Comparison of ENCODE assay signal across 16 cellular contexts in genomic region chr20:33648396-33649004, GRCh38. TPM values are rescaled to one million over a fixed set of nuclear protein-coding genes. Genes with fewer than 3 reads are reported as not detected.
A peak's percentile ranks its signal among the peaks of the same experiment; 100 is the strongest.
DNase-seq lines count a peak whose midpoint lies in the region; ATAC-seq, FAIRE-seq and TF ChIP-seq lines count a peak whose summit lies in the region.
"Had no signal": no experiment of that assay in that cellular context is flagged by ENCODE, and none has a peak within 500 bp of the region (broad histone marks: within the 10 kb centered on the region; RNA-seq: fewer than 3 reads in every experiment).

No MANE protein-coding gene starts in this region.

- peaks cover 0 to 10% of the 10 kb centered on the region in 2 donors for H3K4me1 ChIP-seq in breast epithelium
- peaks cover 21% of the 10 kb centered on the region for H3K4me1 ChIP-seq in astrocyte (ENCODE audit: insufficient read depth, low read length)
- H3K4me1 ChIP-seq in keratinocyte (ENCODE audit: control insufficient read depth, extremely low read depth, insufficient read depth, low read length): peaks cover 32% of the 10 kb centered on the region
- H3K4me1 ChIP-seq in upper lobe of right lung: peaks cover 10% of the 10 kb centered on the region

- H3K9ac ChIP-seq in astrocyte (ENCODE audit: low read length) (no peak overlapping the region), keratinocyte (ENCODE audit: control insufficient read depth, extremely low read depth, insufficient read depth, low read length) (no peak overlapping the region)

- H3K9me1 ChIP-seq in keratinocyte (ENCODE audit: control insufficient read depth, extremely low read depth, insufficient read depth, low read length): peaks cover 7% of the 10 kb centered on the region

- no peak for TF ChIP-seq POLR2A in breast epithelium (IDR thresholded peaks at IDR 0.05)

- H3K27me3 ChIP-seq in breast epithelium (no peaks in the 10 kb centered on the region), astrocyte (ENCODE audit: insufficient read depth, low read length) (peaks cover 2% of the 10 kb centered on the region), keratinocyte (ENCODE audit: control insufficient read depth, extremely low read depth, insufficient read depth, low read length) (no peaks in the 10 kb centered on the region), upper lobe of right lung (no peaks in the 10 kb centered on the region)

- FAIRE-seq in astrocyte (lab: Jason Lieb, UNC) (no peak), keratinocyte (lab: Jason Lieb, UNC) (peak; percentile 39)

- H3K79me2 ChIP-seq in astrocyte (ENCODE audit: insufficient read depth, low read length): no peaks in the 10 kb centered on the region
- no peaks in the 10 kb centered on the region for H3K79me2 ChIP-seq in keratinocyte (ENCODE audit: control insufficient read depth, insufficient read depth, low read length)

- CTCF ChIA-PET in MCF 10A (lab: Yijun Ruan, JAX): interaction anchor here (1.0 to 1.9 kb wide), 5 partner anchors 20 to 420 kb away, joined by 3 to 10 read pairs (median 4); no protein-coding TSS in a partner anchor

- H3K36me3 Mint-ChIP-seq in MCF 10A (ENCODE audit: insufficient read depth, unreplicated experiment): peaks cover 29% of the 10 kb centered on the region
- peaks cover 12% of the 10 kb centered on the region for H3K36me3 Mint-ChIP-seq in astrocyte (ENCODE audit: low read depth, unreplicated experiment)

- BruUV-seq in MCF 10A (replicated peaks; lab: Mats Ljungman, UMichigan): no TSS peak

- H3K9me3 Mint-ChIP-seq in MCF 10A (ENCODE audit: unreplicated experiment) (no peaks in the 10 kb centered on the region), astrocyte (ENCODE audit: unreplicated experiment) (no peaks in the 10 kb centered on the region)
- H3K9me3 Mint-ChIP-seq: activated T-helper 2 cell treated with anti-CD3 and anti-CD28 coated beads, Interferon-gamma antibody, Interleukin-2, Interleukin-4, amounts not matched to agents 10 μg/mL and 5 μg/mL and 100 μg/mL, durations not matched to agents 14 hours and 24 hours and 36 hours had no signal

- peaks cover 10% of the 10 kb centered on the region for H3K4me1 Mint-ChIP-seq in MCF 10A (ENCODE audit: insufficient read depth, unreplicated experiment)
- peaks cover 3% of the 10 kb centered on the region for H3K4me1 Mint-ChIP-seq in astrocyte (ENCODE audit: low read depth, unreplicated experiment)

- H3K27ac ChIP-seq in breast epithelium: peak overlapping the region; percentile 65 to 73
- no peak overlapping the region for H3K27ac ChIP-seq in astrocyte (ENCODE audit: low read depth, low read length)
- no peak overlapping the region for H3K27ac ChIP-seq in keratinocyte (ENCODE audit: control insufficient read depth, insufficient read depth, low read length)
- H3K27ac ChIP-seq in upper lobe of right lung: no peak overlapping the region

- H2AFZ ChIP-seq in astrocyte (ENCODE audit: low read depth, low read length) (no peak overlapping the region), keratinocyte (ENCODE audit: control insufficient read depth, low read length) (no peak overlapping the region)

- H3K4me2 ChIP-seq in astrocyte (ENCODE audit: low read length) (peak overlapping the region; percentile 55), keratinocyte (ENCODE audit: control insufficient read depth, extremely low read depth, insufficient read depth, low read depth, low read length) (peak overlapping the region; percentile 61)

- no peak overlapping the region for H3K4me3 ChIP-seq in breast epithelium
- H3K4me3 ChIP-seq in astrocyte (ENCODE audit: insufficient read depth, low read depth, low read length): no peak overlapping the region
- H3K4me3 ChIP-seq in keratinocyte (ENCODE audit: control insufficient read depth in 2 of 3, extremely low read depth in 1 of 3, insufficient read depth in 2 of 3, low read depth in 1 of 3, low read length in 3 of 3): no peak overlapping the region
- no peak overlapping the region for H3K4me3 ChIP-seq in upper lobe of right lung

- H3K27me3 Mint-ChIP-seq in MCF 10A (ENCODE audit: insufficient read depth, unreplicated experiment) (no peaks in the 10 kb centered on the region), astrocyte (ENCODE audit: low read depth, unreplicated experiment) (no peaks in the 10 kb centered on the region)
- H3K27me3 Mint-ChIP-seq: activated CD4-positive, alpha-beta T cell treated with anti-CD3 and anti-CD28 coated beads for 36 hours; B cell had no signal

- H4K20me1 ChIP-seq in astrocyte (ENCODE audit: insufficient read depth, low read length): peaks cover 63% of the 10 kb centered on the region
- H4K20me1 ChIP-seq in keratinocyte (ENCODE audit: control insufficient read depth, extremely low read depth, insufficient read depth, low read length): peaks cover 3% of the 10 kb centered on the region

- no peak for ATAC-seq in upper lobe of right lung
- ATAC-seq: activated CD4-positive, alpha-beta T cell treated with anti-CD3 and anti-CD28 coated beads for 36 hours had no signal

- DNase-seq in breast epithelium (ENCODE audit: low spot score in 2 of 2) (no peak), MCF 10A (ENCODE audit: unreplicated experiment) (no peak), astrocyte (ENCODE audit: low read depth) (no peak), keratinocyte (ENCODE audit: low read depth, low spot score) (no peak), upper lobe of right lung (peak; percentile 56), GM03348 (ENCODE audit: low spot score) (no peak), amniotic stem cell (lab: John Stamatoyannopoulos, UW) (no peak)
- no peak for DNase-seq in stimulated activated CD4-positive, alpha-beta T cell treated with anti-CD3 and anti-CD28 coated beads, Interleukin-4, amount 100 ng/mL, for 24 hours
- DNase-seq: activated CD4-positive, alpha-beta T cell treated with anti-CD3 and anti-CD28 coated beads for 36 hours; central memory CD4-positive, alpha-beta T cell; NCI-H1048; NCI-H526 treated with DMSO at 0.1 percent for 48 hours had no signal

- H3K36me3 ChIP-seq in breast epithelium: no peaks in the 10 kb centered on the region
- H3K36me3 ChIP-seq in astrocyte (ENCODE audit: insufficient read depth, low read length): peaks cover 3% of the 10 kb centered on the region
- H3K36me3 ChIP-seq in keratinocyte (ENCODE audit: control insufficient read depth in 2 of 2, extremely low read depth in 1 of 2, insufficient read depth in 2 of 2, low read length in 2 of 2): peaks cover 5 to 9% of the 10 kb centered on the region in 2 experiments
- peaks cover 25% of the 10 kb centered on the region for H3K36me3 ChIP-seq in upper lobe of right lung

- dilution Hi-C loops in keratinocyte (cut with MboI; ENCODE audit: extremely low pct_ligation_motif_present, low sequenced_read_pairs): no loop called here

- no peak overlapping the region for H3K27ac Mint-ChIP-seq in MCF 10A (ENCODE audit: low read depth, unreplicated experiment)
- no peak overlapping the region for H3K27ac Mint-ChIP-seq in astrocyte (ENCODE audit: unreplicated experiment)
- H3K27ac Mint-ChIP-seq: activated T-helper 2 cell treated with anti-CD3 and anti-CD28 coated beads, Interferon-gamma antibody, Interleukin-2, Interleukin-4, amounts not matched to agents 10 μg/mL and 5 μg/mL and 100 μg/mL, durations not matched to agents 14 hours and 24 hours and 36 hours; B cell had no signal

- TF ChIP-seq CTCF in breast epithelium (IDR thresholded peaks at IDR 0.05) (no peak), MCF 10A (IDR thresholded peaks at IDR 0.05; ENCODE audit: unreplicated experiment) (no peak), astrocyte (IDR thresholded peaks at IDR 0.05; ENCODE audit: insufficient read depth, low read depth, low read length) (no peak), keratinocyte (optimal IDR thresholded peaks at IDR 0.05 in 1 of 3, IDR thresholded peaks at IDR 0.05 in 1 of 3, conservative IDR thresholded peaks at IDR 0.05 in 1 of 3; ENCODE audit: extremely low read depth in 1 of 3, insufficient read depth in 2 of 3, low read length in 3 of 3) (no peak), upper lobe of right lung (IDR thresholded peaks at IDR 0.05) (no peak)

- no peak overlapping the region for H3K4me3 Mint-ChIP-seq in MCF 10A (ENCODE audit: unreplicated experiment)
- H3K4me3 Mint-ChIP-seq in astrocyte (ENCODE audit: unreplicated experiment): no peak overlapping the region
- H3K4me3 Mint-ChIP-seq: activated CD4-positive, alpha-beta T cell treated with anti-CD3 and anti-CD28 coated beads for 36 hours; B cell had no signal

- POLR2A ChIA-PET in MCF 10A (lab: Yijun Ruan, JAX): interaction anchor here (0.6 to 3.8 kb wide), 2 partner anchors 15 to 200 kb away, joined by 3 to 13 read pairs; no protein-coding TSS in a partner anchor

- intact Hi-C loops in breast epithelium (cut with DNase I; ENCODE audit: low total_unique reads) (no loop called here), MCF 10A (cut with micrococcal nuclease) (no loop called here), upper lobe of right lung (cut with DNase I) (no loop called here)

- H3K9me3 ChIP-seq in breast epithelium (no peaks in the 10 kb centered on the region), astrocyte (ENCODE audit: insufficient read depth, low read depth, low read length) (no peaks in the 10 kb centered on the region), keratinocyte (ENCODE audit: control insufficient read depth, low read depth, low read length) (no peaks in the 10 kb centered on the region), upper lobe of right lung (no peaks in the 10 kb centered on the region)

RNA-seq across cellular contexts. Expression of gene C20orf144, which starts 13.6 kb away (rescaled TPM):
- total RNA-seq in breast epithelium (under 1 TPM; 0.16 to 0.33 (median 0.29) TPM), MCF 10A (2022) (0.12 and 0.21 TPM in 2 replicates), astrocyte (0.16 TPM in 1 of 2 replicates, not detected in the other), upper lobe of right lung (0.23 TPM)
- 0.02 to 0.03 TPM in 2 of 3 replicates, not detected in the other for polyA plus RNA-seq in keratinocyte
- polyA plus RNA-seq in keratinocyte (2011; ENCODE audit: low read depth): not detected
- polyA plus RNA-seq in keratinocyte (2011; cell fraction: cytosol; rRNA removed): not detected in 2 replicates
- polyA plus RNA-seq in keratinocyte (2011; cell fraction: nucleus; rRNA removed): 0.09 TPM in 1 of 2 replicates, not detected in the other
- polyA plus RNA-seq in keratinocyte (2012; ENCODE audit: low replicate concordance): 0.05 and 0.08 TPM in 2 replicates
- polyA minus RNA-seq in keratinocyte: not detected in 3 replicates
- polyA minus RNA-seq in keratinocyte (2011; cell fraction: cytosol; rRNA and poly(A)+ RNA removed): not detected
- polyA minus RNA-seq in keratinocyte (2011; cell fraction: nucleus; rRNA and poly(A)+ RNA removed): not detected in 2 replicates
- total RNA-seq: epithelial cell of proximal tubule had no signal

RNA-seq across cellular contexts. Expression of gene ACTL10, which starts 18.2 kb away (rescaled TPM):
- total RNA-seq in breast epithelium (1 to 10 TPM; 1.4 to 3.4 (median 2.6) TPM), MCF 10A (2022) (1.7 and 3.2 TPM in 2 replicates), astrocyte (1.1 and 1.4 TPM in 2 replicates), upper lobe of right lung (1.3 TPM)
- 0.28 to 0.50 TPM (median 0.48 TPM) in 3 replicates for polyA plus RNA-seq in keratinocyte
- 0.17 TPM for polyA plus RNA-seq in keratinocyte (2011; ENCODE audit: low read depth)
- 0.18 and 0.43 TPM in 2 replicates for polyA plus RNA-seq in keratinocyte (2011; cell fraction: cytosol; rRNA removed)
- polyA plus RNA-seq in keratinocyte (2011; cell fraction: nucleus; rRNA removed): 0.22 and 0.44 TPM in 2 replicates
- polyA plus RNA-seq in keratinocyte (2012; ENCODE audit: low replicate concordance): 0.27 and 1.1 TPM in 2 replicates
- polyA minus RNA-seq in keratinocyte: 0.16 to 0.20 TPM (median 0.16 TPM) in 3 replicates
- not detected for polyA minus RNA-seq in keratinocyte (2011; cell fraction: cytosol; rRNA and poly(A)+ RNA removed)
- polyA minus RNA-seq in keratinocyte (2011; cell fraction: nucleus; rRNA and poly(A)+ RNA removed): 0.63 and 0.78 TPM in 2 replicates
- total RNA-seq: G401 had no signal

RNA-seq across cellular contexts. Expression of gene NECAB3, which starts 25.7 kb away (rescaled TPM):
- total RNA-seq in breast epithelium (10 to 100 TPM; 23.4 to 37.3 (median 28.5) TPM), MCF 10A (2022) (13.0 and 15.1 TPM in 2 replicates), astrocyte (19.5 and 22.3 TPM in 2 replicates), upper lobe of right lung (56.2 TPM)
- polyA plus RNA-seq in keratinocyte: 3.8 to 10.3 TPM (median 4.6 TPM) in 3 replicates
- polyA plus RNA-seq in keratinocyte (2011; ENCODE audit: low read depth): 1.0 TPM
- 2.2 and 6.7 TPM in 2 replicates for polyA plus RNA-seq in keratinocyte (2011; cell fraction: cytosol; rRNA removed)
- 18.5 and 27.1 TPM in 2 replicates for polyA plus RNA-seq in keratinocyte (2011; cell fraction: nucleus; rRNA removed)
- 4.2 and 4.5 TPM in 2 replicates for polyA plus RNA-seq in keratinocyte (2012; ENCODE audit: low replicate concordance)
- polyA minus RNA-seq in keratinocyte: 4.0 to 10.3 TPM (median 4.7 TPM) in 3 replicates
- 8.4 TPM for polyA minus RNA-seq in keratinocyte (2011; cell fraction: cytosol; rRNA and poly(A)+ RNA removed)
- 3.0 and 8.1 TPM in 2 replicates for polyA minus RNA-seq in keratinocyte (2011; cell fraction: nucleus; rRNA and poly(A)+ RNA removed)

RNA-seq across cellular contexts. Expression of gene E2F1, which starts 37.7 kb away (rescaled TPM):
- 1 to 10 TPM in 1 of 3 donors, under 1 TPM in 2; 0.33 to 2.2 (median 0.88) TPM for total RNA-seq in breast epithelium
- total RNA-seq in MCF 10A (2022): 1.4 and 3.7 TPM in 2 replicates
- 1.6 and 2.3 TPM in 2 replicates for total RNA-seq in astrocyte
- 1.3 to 3.4 TPM (median 2.8 TPM) in 3 replicates for polyA plus RNA-seq in keratinocyte
- polyA plus RNA-seq in keratinocyte (2011; ENCODE audit: low read depth): 0.51 TPM
- polyA plus RNA-seq in keratinocyte (2011; cell fraction: cytosol; rRNA removed): 0.68 and 1.2 TPM in 2 replicates
- 2.4 and 2.8 TPM in 2 replicates for polyA plus RNA-seq in keratinocyte (2011; cell fraction: nucleus; rRNA removed)
- 0.61 and 3.7 TPM in 2 replicates for polyA plus RNA-seq in keratinocyte (2012; ENCODE audit: low replicate concordance)
- polyA minus RNA-seq in keratinocyte: 1.0 to 7.8 TPM (median 2.2 TPM) in 3 replicates
- polyA minus RNA-seq in keratinocyte (2011; cell fraction: cytosol; rRNA and poly(A)+ RNA removed): 0.96 TPM
- polyA minus RNA-seq in keratinocyte (2011; cell fraction: nucleus; rRNA and poly(A)+ RNA removed): 0.70 and 1.2 TPM in 2 replicates
- 2.4 TPM for total RNA-seq in upper lobe of right lung

Comparison
In these comparisons a context has a peak if more than half of its experiments do, and no peak if none do; other contexts are left out.
1. H3K27ac ChIP-seq: peak in breast epithelium (2 of 2); none in astrocyte (single experiment), keratinocyte (single experiment) and upper lobe of right lung (single experiment).